ENCODE assay signal across 1 cellular context in genomic region chr15:77599899-77600298, GRCh38.
TF ChIP-seq lines count a peak whose summit lies in the region.

No MANE protein-coding gene starts in this region.

TF ChIP-seq in HEK293, 187 proteins besides CTCF, POLR2A, EP300 and RAD21 (continued from another document):
- TF ChIP-seq, protein P1, sequence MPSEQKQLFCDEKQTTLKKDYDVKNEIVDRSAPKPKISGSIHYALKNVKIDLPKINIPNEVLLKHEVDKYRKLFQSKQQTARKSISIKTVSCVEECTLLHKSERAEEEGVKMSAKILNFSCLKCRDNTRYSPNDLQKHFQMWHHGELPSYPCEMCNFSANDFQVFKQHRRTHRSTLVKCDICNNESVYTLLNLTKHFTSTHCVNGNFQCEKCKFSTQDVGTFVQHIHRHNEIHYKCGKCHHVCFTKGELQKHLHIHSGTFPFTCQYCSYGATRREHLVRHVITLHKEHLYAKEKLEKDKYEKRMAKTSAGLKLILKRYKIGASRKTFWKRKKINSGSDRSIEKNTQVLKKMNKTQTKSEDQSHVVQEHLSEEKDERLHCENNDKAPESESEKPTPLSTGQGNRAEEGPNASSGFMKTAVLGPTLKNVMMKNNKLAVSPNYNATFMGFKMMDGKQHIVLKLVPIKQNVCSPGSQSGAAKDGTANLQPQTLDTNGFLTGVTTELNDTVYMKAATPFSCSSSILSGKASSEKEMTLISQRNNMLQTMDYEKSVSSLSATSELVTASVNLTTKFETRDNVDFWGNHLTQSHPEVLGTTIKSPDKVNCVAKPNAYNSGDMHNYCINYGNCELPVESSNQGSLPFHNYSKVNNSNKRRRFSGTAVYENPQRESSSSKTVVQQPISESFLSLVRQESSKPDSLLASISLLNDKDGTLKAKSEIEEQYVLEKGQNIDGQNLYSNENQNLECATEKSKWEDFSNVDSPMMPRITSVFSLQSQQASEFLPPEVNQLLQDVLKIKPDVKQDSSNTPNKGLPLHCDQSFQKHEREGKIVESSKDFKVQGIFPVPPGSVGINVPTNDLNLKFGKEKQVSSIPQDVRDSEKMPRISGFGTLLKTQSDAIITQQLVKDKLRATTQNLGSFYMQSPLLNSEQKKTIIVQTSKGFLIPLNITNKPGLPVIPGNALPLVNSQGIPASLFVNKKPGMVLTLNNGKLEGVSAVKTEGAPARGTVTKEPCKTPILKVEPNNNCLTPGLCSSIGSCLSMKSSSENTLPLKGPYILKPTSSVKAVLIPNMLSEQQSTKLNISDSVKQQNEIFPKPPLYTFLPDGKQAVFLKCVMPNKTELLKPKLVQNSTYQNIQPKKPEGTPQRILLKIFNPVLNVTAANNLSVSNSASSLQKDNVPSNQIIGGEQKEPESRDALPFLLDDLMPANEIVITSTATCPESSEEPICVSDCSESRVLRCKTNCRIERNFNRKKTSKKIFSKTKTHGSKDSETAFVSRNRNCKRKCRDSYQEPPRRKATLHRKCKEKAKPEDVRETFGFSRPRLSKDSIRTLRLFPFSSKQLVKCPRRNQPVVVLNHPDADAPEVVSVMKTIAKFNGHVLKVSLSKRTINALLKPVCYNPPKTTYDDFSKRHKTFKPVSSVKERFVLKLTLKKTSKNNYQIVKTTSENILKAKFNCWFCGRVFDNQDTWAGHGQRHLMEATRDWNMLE (tag by site-specific recombination; conservative IDR thresholded peaks at IDR 0.05; ENCODE audit: low read depth): no peak
- TF ChIP-seq GLIS1 (tag by site-specific recombination; IDR thresholded peaks at IDR 0.05) (no peak), TCF7L2 (IDR thresholded peaks at IDR 0.05; ENCODE audit: borderline replicate concordance, low read depth, low read length) (no peak)
- TF ChIP-seq, protein P2, sequence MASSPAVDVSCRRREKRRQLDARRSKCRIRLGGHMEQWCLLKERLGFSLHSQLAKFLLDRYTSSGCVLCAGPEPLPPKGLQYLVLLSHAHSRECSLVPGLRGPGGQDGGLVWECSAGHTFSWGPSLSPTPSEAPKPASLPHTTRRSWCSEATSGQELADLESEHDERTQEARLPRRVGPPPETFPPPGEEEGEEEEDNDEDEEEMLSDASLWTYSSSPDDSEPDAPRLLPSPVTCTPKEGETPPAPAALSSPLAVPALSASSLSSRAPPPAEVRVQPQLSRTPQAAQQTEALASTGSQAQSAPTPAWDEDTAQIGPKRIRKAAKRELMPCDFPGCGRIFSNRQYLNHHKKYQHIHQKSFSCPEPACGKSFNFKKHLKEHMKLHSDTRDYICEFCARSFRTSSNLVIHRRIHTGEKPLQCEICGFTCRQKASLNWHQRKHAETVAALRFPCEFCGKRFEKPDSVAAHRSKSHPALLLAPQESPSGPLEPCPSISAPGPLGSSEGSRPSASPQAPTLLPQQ (tag by site-specific recombination; IDR thresholded peaks at IDR 0.05): no peak
- TF ChIP-seq, protein P3, sequence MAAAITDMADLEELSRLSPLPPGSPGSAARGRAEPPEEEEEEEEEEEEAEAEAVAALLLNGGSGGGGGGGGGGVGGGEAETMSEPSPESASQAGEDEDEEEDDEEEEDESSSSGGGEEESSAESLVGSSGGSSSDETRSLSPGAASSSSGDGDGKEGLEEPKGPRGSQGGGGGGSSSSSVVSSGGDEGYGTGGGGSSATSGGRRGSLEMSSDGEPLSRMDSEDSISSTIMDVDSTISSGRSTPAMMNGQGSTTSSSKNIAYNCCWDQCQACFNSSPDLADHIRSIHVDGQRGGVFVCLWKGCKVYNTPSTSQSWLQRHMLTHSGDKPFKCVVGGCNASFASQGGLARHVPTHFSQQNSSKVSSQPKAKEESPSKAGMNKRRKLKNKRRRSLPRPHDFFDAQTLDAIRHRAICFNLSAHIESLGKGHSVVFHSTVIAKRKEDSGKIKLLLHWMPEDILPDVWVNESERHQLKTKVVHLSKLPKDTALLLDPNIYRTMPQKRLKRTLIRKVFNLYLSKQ (tag by site-specific recombination; IDR thresholded peaks at IDR 0.05; ENCODE audit: borderline replicate concordance): no peak
